Comparison of ENCODE assay signal across 7 cellular contexts in the genomic region with DNA sequence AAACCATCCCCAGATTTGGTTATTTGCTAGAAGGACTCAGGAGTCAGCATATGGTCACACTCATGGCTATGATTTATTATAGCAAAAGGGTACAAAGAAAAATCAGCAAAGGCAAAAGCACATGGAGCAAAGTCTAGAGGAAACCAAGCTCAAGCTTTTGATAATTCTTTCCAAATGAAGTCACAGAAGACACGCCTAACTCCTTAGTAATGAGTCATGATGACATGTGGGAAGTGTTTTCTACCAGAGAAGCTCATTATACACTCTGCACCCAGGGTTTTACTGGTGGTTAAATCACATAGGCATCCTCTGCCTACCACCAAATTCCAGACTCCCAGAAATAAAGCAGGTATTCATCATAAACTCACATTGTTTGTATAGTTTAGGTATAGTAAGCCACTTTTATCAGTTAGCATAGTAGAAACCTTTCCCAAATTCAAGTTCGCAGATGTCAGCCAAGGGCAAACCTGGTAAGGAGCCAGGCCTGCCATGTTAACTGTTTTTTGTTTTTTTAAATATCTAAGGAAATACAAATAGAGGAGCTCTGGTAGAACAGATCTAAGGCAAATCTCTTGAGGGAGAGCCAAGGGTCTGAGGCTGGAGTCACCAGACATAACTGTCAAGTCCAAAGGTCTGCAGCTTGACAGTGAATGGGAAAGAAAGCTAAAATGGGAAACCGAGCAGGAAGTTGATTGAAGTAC. TPM values are rescaled to one million over a fixed set of nuclear protein-coding genes. Genes with fewer than 3 reads are reported as not detected.
A peak's percentile ranks its signal among the peaks of the same experiment; 100 is the strongest.
DNase-seq lines count a peak whose midpoint lies in the region; TF ChIP-seq lines count a peak whose summit lies in the region.

No MANE protein-coding gene starts in this region.

- intact Hi-C loops in ascending aorta (cut with DNase I) = loop anchor here (1.0 to 5.0 kb wide), 2 partner anchors 15 to 59 kb away; no protein-coding TSS in a partner anchor

- H3K36me3 ChIP-seq in ascending aorta = no peaks in the 10 kb centered on the region
- no peaks in the 10 kb centered on the region for H3K36me3 ChIP-seq in tibial nerve

- DNase-seq in HS-5 (ENCODE audit: low read depth) (peak; percentile 97), ascending aorta (ENCODE audit: low spot score in 2 of 2) (no peak), iPS-NIHi11 (ENCODE audit: low spot score) (peak; percentile 20), tibial nerve (ENCODE audit: low spot score in 2 of 2) (no peak), midbrain (lab: John Stamatoyannopoulos, UW) (no peak), NCI-H748 (lab: John Stamatoyannopoulos, UW; ENCODE audit: unreplicated experiment) (no peak), amygdala (lab: John Stamatoyannopoulos, UW) (no peak)

- TF ChIP-seq POLR2A in tibial nerve (IDR thresholded peaks at IDR 0.05) = no peak

- H3K27me3 ChIP-seq in ascending aorta = no peaks in the 10 kb centered on the region
- no peaks in the 10 kb centered on the region for H3K27me3 ChIP-seq in tibial nerve

- H3K9me3 ChIP-seq in ascending aorta = no peaks in the 10 kb centered on the region
- no peaks in the 10 kb centered on the region for H3K9me3 ChIP-seq in tibial nerve

- peak in 1 of 2 donors; percentile 30 for TF ChIP-seq EP300 in tibial nerve (IDR thresholded peaks at IDR 0.05)

- H3K27ac ChIP-seq in ascending aorta (peak overlapping the region; percentile 73 to 86), tibial nerve (peak overlapping the region; percentile 37 to 79 (median 65))

- WGBS in tibial nerve, 2 donors = 35 to 54% methylated on average over 3 of the region's 3 CpGs

- peaks cover 0 to 8% of the 10 kb centered on the region in 2 donors for H3K4me1 ChIP-seq in ascending aorta
- H3K4me1 ChIP-seq in tibial nerve = peaks cover 0 to 10% (median 0%) of the 10 kb centered on the region in 4 donors

- H3K4me3 ChIP-seq in ascending aorta (no peak overlapping the region), tibial nerve (no peak overlapping the region)

- TF ChIP-seq CTCF in ascending aorta (IDR thresholded peaks at IDR 0.05) = no peak
- no peak for TF ChIP-seq CTCF in tibial nerve (IDR thresholded peaks at IDR 0.05)

RNA-seq across cellular contexts. Expression of a gene that starts 15.4 kb away (rescaled TPM):
- 10.6 TPM for total RNA-seq in ascending aorta
- total RNA-seq in tibial nerve = 10 to 100 TPM; 36.6 to 44.0 (median 41.7) TPM

Comparison
In these comparisons a context has a peak if more than half of its experiments do, and no peak if none do; other contexts are left out.
1. DNase-seq: peak in HS-5 (single experiment) and iPS-NIHi11 (single experiment); none in ascending aorta (0 of 2), tibial nerve (0 of 2), midbrain (single experiment), NCI-H748 (single experiment) and amygdala (0 of 56).